Comparison of ENCODE assay signal across 8 cellular contexts in the genomic region with DNA sequence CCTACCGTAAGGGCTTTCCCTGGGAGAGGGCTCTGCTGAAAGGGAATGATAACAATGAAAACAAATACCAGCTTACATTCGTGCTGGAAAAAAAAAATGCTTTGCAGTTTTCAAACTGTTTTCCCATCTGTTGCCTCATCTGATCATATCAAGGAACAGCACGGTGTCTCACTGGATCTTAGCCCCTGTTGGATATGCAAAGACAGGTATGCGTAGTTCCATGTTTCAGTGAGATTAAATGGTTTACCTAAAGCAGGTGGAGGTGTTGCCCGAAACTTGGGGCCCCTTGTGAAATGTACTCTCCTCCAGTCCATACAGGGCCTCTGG.
DNase-seq lines count a peak whose midpoint lies in the region; ATAC-seq, FAIRE-seq and TF ChIP-seq lines count a peak whose summit lies in the region.

No MANE protein-coding gene starts in this region.

- H3K27me3 ChIP-seq in stomach: no peaks in the 10 kb centered on the region

- 17 to 55% (median 27%) methylated on average over 5 of the region's 5 CpGs for WGBS in stomach, 5 donors

- no peak for TF ChIP-seq EP300 in stomach (IDR thresholded peaks at IDR 0.05)

- POLR2A ChIA-PET in activated CD8-positive, alpha-beta T cell treated with anti-CD3 and anti-CD28 coated beads for 36 hours (lab: Charles Lee): no interaction called here

- H3K4me1 ChIP-seq in stomach: peaks cover 3 to 42% (median 29%) of the 10 kb centered on the region in 4 donors

- no peaks in the 10 kb centered on the region for H3K9me3 ChIP-seq in stomach

- no peak for DNase-seq in T-helper 1 cell
- DNase-seq in activated CD8-positive, alpha-beta T cell treated with anti-CD3 and anti-CD28 coated beads for 36 hours: no peak
- DNase-seq in immature natural killer cell: no peak
- DNase-seq in stomach: no peak
- no peak for DNase-seq in D721Med (ENCODE audit: insufficient read length, low spot score)
- DNase-seq in left colon: no peak

- H3K27ac Mint-ChIP-seq in T-helper 1 cell treated with Interleukin-12 subunit alpha and Interleukin-12 subunit beta and Interleukin-4 antibody, amounts not matched to agents 30 μg/mL and 1 μg/mL, for 36 hours: no peak overlapping the region
- peak overlapping the region; percentile 27 for H3K27ac Mint-ChIP-seq in activated CD8-positive, alpha-beta T cell treated with anti-CD3 and anti-CD28 coated beads for 36 hours
- H3K27ac Mint-ChIP-seq in immature natural killer cell: no peak overlapping the region

- no peaks in the 10 kb centered on the region for H3K36me3 ChIP-seq in stomach

- TF ChIP-seq CTCF in activated CD8-positive, alpha-beta T cell treated with anti-CD3 and anti-CD28 coated beads for 36 hours (IDR thresholded peaks at IDR 0.05): no peak
- TF ChIP-seq CTCF in stomach (IDR thresholded peaks at IDR 0.05) (no peak), D721Med (IDR thresholded peaks at IDR 0.05; ENCODE audit: insufficient read depth, missing control alignments) (no peak)

- CTCF ChIA-PET in activated CD8-positive, alpha-beta T cell treated with anti-CD3 and anti-CD28 coated beads for 36 hours (lab: Charles Lee): no interaction called here

- TF ChIP-seq POLR2A in stomach (IDR thresholded peaks at IDR 0.05): no peak

- H3K4me3 Mint-ChIP-seq in T-helper 1 cell treated with Interleukin-12 subunit alpha and Interleukin-12 subunit beta and Interleukin-4 antibody, amounts not matched to agents 30 μg/mL and 1 μg/mL, for 36 hours: peak overlapping the region; percentile 85
- peak overlapping the region; percentile 76 for H3K4me3 Mint-ChIP-seq in activated CD8-positive, alpha-beta T cell treated with anti-CD3 and anti-CD28 coated beads for 36 hours
- peak overlapping the region; percentile 84 to 93 (median 89) for H3K4me3 Mint-ChIP-seq in immature natural killer cell

- no peaks in the 10 kb centered on the region for H3K9me3 Mint-ChIP-seq in T-helper 1 cell treated with Interleukin-12 subunit alpha and Interleukin-12 subunit beta and Interleukin-4 antibody, amounts not matched to agents 30 μg/mL and 1 μg/mL, for 36 hours
- H3K9me3 Mint-ChIP-seq in activated CD8-positive, alpha-beta T cell treated with anti-CD3 and anti-CD28 coated beads for 36 hours: no peaks in the 10 kb centered on the region
- H3K9me3 Mint-ChIP-seq in immature natural killer cell: no peaks in the 10 kb centered on the region

- FAIRE-seq in D721Med (lab: Jason Lieb, UNC): no peak

- peak overlapping the region; percentile 95 to 98 (median 98) for H3K27ac ChIP-seq in stomach

- no peaks in the 10 kb centered on the region for H3K36me3 Mint-ChIP-seq in T-helper 1 cell treated with Interleukin-12 subunit alpha and Interleukin-12 subunit beta and Interleukin-4 antibody, amounts not matched to agents 30 μg/mL and 1 μg/mL, for 36 hours (ENCODE audit: low read depth)
- no peaks in the 10 kb centered on the region for H3K36me3 Mint-ChIP-seq in activated CD8-positive, alpha-beta T cell treated with anti-CD3 and anti-CD28 coated beads for 36 hours (ENCODE audit: low read depth)
- H3K36me3 Mint-ChIP-seq in immature natural killer cell: peaks cover 0 to 3% (median 3%) of the 10 kb centered on the region in 3 donors

- intact Hi-C loops in activated CD8-positive, alpha-beta T cell treated with anti-CD3 and anti-CD28 coated beads for 36 hours (cut with micrococcal nuclease): no loop called here
- intact Hi-C loops in stomach (cut with DNase I; ENCODE audit: low total_unique reads) (no loop called here), left colon (cut with DNase I, micrococcal nuclease) (no loop called here)

- H3K4me3 ChIP-seq in stomach: peak overlapping the region; percentile 76 to 91 (median 84)

- peaks cover 24% of the 10 kb centered on the region for H3K4me1 Mint-ChIP-seq in T-helper 1 cell treated with Interleukin-12 subunit alpha and Interleukin-12 subunit beta and Interleukin-4 antibody, amounts not matched to agents 30 μg/mL and 1 μg/mL, for 36 hours (ENCODE audit: low read depth)
- H3K4me1 Mint-ChIP-seq in activated CD8-positive, alpha-beta T cell treated with anti-CD3 and anti-CD28 coated beads for 36 hours (ENCODE audit: low read depth): peaks cover 16% of the 10 kb centered on the region
- peaks cover 15 to 23% of the 10 kb centered on the region in 2 donors for H3K4me1 Mint-ChIP-seq in immature natural killer cell

- H3K27me3 Mint-ChIP-seq in T-helper 1 cell treated with Interleukin-12 subunit alpha and Interleukin-12 subunit beta and Interleukin-4 antibody, amounts not matched to agents 30 μg/mL and 1 μg/mL, for 36 hours (ENCODE audit: low read depth): peaks cover 46% of the 10 kb centered on the region
- peaks cover 17% of the 10 kb centered on the region for H3K27me3 Mint-ChIP-seq in activated CD8-positive, alpha-beta T cell treated with anti-CD3 and anti-CD28 coated beads for 36 hours
- peaks cover 4 to 16% (median 11%) of the 10 kb centered on the region in 3 donors for H3K27me3 Mint-ChIP-seq in immature natural killer cell (ENCODE audit: low read depth in 3 of 3)

- ATAC-seq in activated CD8-positive, alpha-beta T cell treated with anti-CD3 and anti-CD28 coated beads for 36 hours: no peak
- ATAC-seq in left colon (no peak), GM21825 (IDR thresholded peaks at IDR 0.05; ENCODE audit: unreplicated experiment) (no peak)
